In genomic region chr5:79547429-79547822, GRCh38 we compare ENCODE assay signal across 1 cellular context.
TF ChIP-seq lines count a peak whose summit lies in the region.

No MANE protein-coding gene starts in this region.

TF ChIP-seq in WTC11, 78 proteins besides CTCF, POLR2A, EP300 and RAD21 (continued from another document):
- no peak for TF ChIP-seq NFYB (CRISPR knock-in tag; conservative IDR thresholded peaks at IDR 0.05; ENCODE audit: low read depth)
- TF ChIP-seq GABPB1 (CRISPR knock-in tag; IDR thresholded peaks at IDR 0.05) = no peak
- TF ChIP-seq AR (CRISPR knock-in tag; IDR thresholded peaks at IDR 0.05) = no peak
- no peak for TF ChIP-seq ELF4 (CRISPR knock-in tag; IDR thresholded peaks at IDR 0.05; ENCODE audit: low read depth)
- TF ChIP-seq RORB (CRISPR knock-in tag; IDR thresholded peaks at IDR 0.05) = no peak
- TF ChIP-seq MLX (CRISPR knock-in tag; IDR thresholded peaks at IDR 0.05) = no peak
- no peak for TF ChIP-seq ZNF532 (CRISPR knock-in tag; IDR thresholded peaks at IDR 0.05; ENCODE audit: borderline replicate concordance)
- TF ChIP-seq ERG (CRISPR knock-in tag; IDR thresholded peaks at IDR 0.05) = no peak
- no peak for TF ChIP-seq EMX1 (CRISPR knock-in tag; IDR thresholded peaks at IDR 0.05)
- TF ChIP-seq TCF7 (CRISPR knock-in tag; IDR thresholded peaks at IDR 0.05; ENCODE audit: low read depth) = no peak
- TF ChIP-seq KAT7 (CRISPR knock-in tag; IDR thresholded peaks at IDR 0.05; ENCODE audit: borderline replicate concordance) = no peak
- TF ChIP-seq FOXP4 (CRISPR knock-in tag; IDR thresholded peaks at IDR 0.05) = no peak
